In genomic region chr5:55521903-55522302, GRCh38 we compare ENCODE assay signal across 27 cellular contexts. TPM values are rescaled to one million over a fixed set of nuclear protein-coding genes. Genes with fewer than 3 reads are reported as not detected.
DNase-seq lines count a peak whose midpoint lies in the region; ATAC-seq, FAIRE-seq and TF ChIP-seq lines count a peak whose summit lies in the region.
"Had no signal": no experiment of that assay in that cellular context is flagged by ENCODE, and none has a peak within 500 bp of the region (broad histone marks: within the 10 kb centered on the region; RNA-seq: fewer than 3 reads in every experiment).

No MANE protein-coding gene starts in this region.

- H3K4me2 ChIP-seq in K562 (ENCODE audit: insufficient read depth, low read length), result no peak overlapping the region
- H3K4me2 ChIP-seq: SK-N-SH had no signal

- BruUV-seq in K562 (replicated peaks; lab: Mats Ljungman, UMichigan), result no TSS peak

- no peaks in the 10 kb centered on the region for H4K20me1 ChIP-seq in K562 (replicated peaks; ENCODE audit: control insufficient read depth, insufficient read depth, low read length)

- H3K9me1 ChIP-seq in K562 (ENCODE audit: control insufficient read depth, insufficient read depth, low read length), result no peaks in the 10 kb centered on the region

- H2AFZ ChIP-seq in K562 (ENCODE audit: low read depth, low read length), result no peak overlapping the region

- intact Hi-C loops in Right ventricle myocardium superior (cut with DNase I), result no loop called here
- intact Hi-C loops in cardiac septum (cut with DNase I), result no loop called here
- intact Hi-C loops in K562 (cut with micrococcal nuclease), result no loop called here
- intact Hi-C loops in right lobe of liver (cut with DNase I), result no loop called here
- intact Hi-C loops in transverse colon (cut with DNase I; ENCODE audit: low total_unique reads), result no loop called here

- H3K9me3 ChIP-seq in K562 (replicated peaks; ENCODE audit: control insufficient read depth, insufficient read depth, low read depth, low read length) (no peaks in the 10 kb centered on the region), right lobe of liver (no peaks in the 10 kb centered on the region), transverse colon (no peaks in the 10 kb centered on the region)
- H3K9me3 ChIP-seq: adrenal gland, body of pancreas, psoas muscle, SK-N-SH, tibial artery had no signal

- 0% methylated on average over 5 of the region's 5 CpGs for WGBS in K562 (ENCODE audit: insufficient coverage, low coverage, missing lambda C conversion rate)
- 30% methylated on average over 4 of the region's 5 CpGs for WGBS in right lobe of liver (ENCODE audit: insufficient coverage, low coverage, low lambda C conversion rate, missing lambda C conversion rate)
- 12 to 37% methylated on average over 5 of the region's 5 CpGs for WGBS in transverse colon (ENCODE audit: low coverage in 1 of 2), 2 donors

- TF ChIP-seq POLR2A in K562 (conservative IDR thresholded peaks at IDR 0.05) (no peak), right lobe of liver (IDR thresholded peaks at IDR 0.05) (no peak), transverse colon (IDR thresholded peaks at IDR 0.05) (peak; percentile 26)

- POLR2A ChIA-PET in K562 (lab: Yijun Ruan, JAX), result interaction anchor here (0.7 to 1.2 kb wide), 2 partner anchors 13 to 684 kb away, joined by 3 to 4 read pairs; partner anchors contain the start of gene PLPP1

- in situ Hi-C loops in K562 (cut with MboI), result no loop called here
- in situ Hi-C loops in transverse colon (cut with MboI; ENCODE audit: low pct_ligation_motif_present in 1 of 4, low pct_unique_long_range_greater_than_20kb in 1 of 4, low sequenced_read_pairs in 3 of 4), result no loop called here

- H3K27ac ChIP-seq in K562 (ENCODE audit: extremely low read depth, low read depth, low read length), result no peak overlapping the region
- H3K27ac ChIP-seq in right lobe of liver, result peak overlapping the region in 1 of 3 donors; percentile 10
- H3K27ac ChIP-seq in transverse colon, result peak overlapping the region; percentile 65 to 84 (median 81)
- H3K27ac ChIP-seq: 22Rv1, adrenal gland, psoas muscle, tibial artery had no signal

- H3K9ac ChIP-seq in K562 (ENCODE audit: insufficient read depth in 1 of 2, low read depth in 2 of 2, low read length in 2 of 2), result no peak overlapping the region
- H3K9ac ChIP-seq: SK-N-SH had no signal

- no peaks in the 10 kb centered on the region for H3K36me3 ChIP-seq in K562 (ENCODE audit: control insufficient read depth, insufficient read depth, low read length)
- no peaks in the 10 kb centered on the region for H3K36me3 ChIP-seq in right lobe of liver
- H3K36me3 ChIP-seq in transverse colon, result no peaks in the 10 kb centered on the region
- H3K36me3 ChIP-seq: adrenal gland, tibial artery had no signal

- no peaks in the 10 kb centered on the region for H3K79me2 ChIP-seq in K562 (ENCODE audit: control insufficient read depth, insufficient read depth, low read length)

- TF ChIP-seq CTCF in K562 (IDR thresholded peaks at IDR 0.05 in 2 of 3, conservative IDR thresholded peaks at IDR 0.05 in 1 of 3; ENCODE audit: insufficient read depth in 2 of 3, low read depth in 1 of 3, low read length in 3 of 3), result no peak
- no peak for TF ChIP-seq CTCF in right lobe of liver (IDR thresholded peaks at IDR 0.05)
- no peak for TF ChIP-seq CTCF in transverse colon (IDR thresholded peaks at IDR 0.05)

- CTCF ChIA-PET in K562 (lab: Yijun Ruan, JAX; ENCODE audit: low intra/inter-chr PET ratio), result no interaction called here

- ATAC-seq in Right ventricle myocardium superior (ENCODE audit: poor library complexity) (peak; percentile 40), K562 (no peak), right lobe of liver (peak; percentile 17 to 31 (median 22))
- ATAC-seq: body of pancreas, left lobe of liver had no signal

- FAIRE-seq in K562 (lab: Jason Lieb, UNC), result no peak
- FAIRE-seq: TTC549 had no signal

- no peak for TF ChIP-seq RAD21 in K562 (CRISPR knock-in tag; conservative IDR thresholded peaks at IDR 0.05 in 1 of 2, IDR thresholded peaks at IDR 0.05 in 1 of 2)

- no peaks in the 10 kb centered on the region for H3K4me1 ChIP-seq in K562 (replicated peaks in 1 of 2; ENCODE audit: control insufficient read depth in 2 of 2, insufficient read depth in 2 of 2, low read length in 2 of 2)
- peaks cover 0 to 43% (median 3%) of the 10 kb centered on the region in 4 donors for H3K4me1 ChIP-seq in right lobe of liver
- peaks cover 28 to 72% (median 44%) of the 10 kb centered on the region in 4 donors for H3K4me1 ChIP-seq in transverse colon

- TF ChIP-seq EP300 in K562 (IDR thresholded peaks at IDR 0.05; ENCODE audit: low read length), result no peak
- no peak for TF ChIP-seq EP300 in transverse colon (IDR thresholded peaks at IDR 0.05; ENCODE audit: low read depth)

- no peak for DNase-seq in Right ventricle myocardium superior
- DNase-seq in cardiac septum (ENCODE audit: low spot score), result no peak
- DNase-seq in K562 (ENCODE audit: extremely low read depth in 1 of 4, low spot score in 3 of 4), result no peak
- no peak for DNase-seq in right lobe of liver
- no peak for DNase-seq in transverse colon
- no peak for DNase-seq in NCI-H2171 (lab: John Stamatoyannopoulos, UW)
- DNase-seq in activated naive CD4-positive, alpha-beta T cell (lab: John Stamatoyannopoulos, UW), result no peak
- no peak for DNase-seq in GOT3 (lab: John Stamatoyannopoulos, UW)
- DNase-seq: activated CD4-positive, alpha-beta memory T cell treated with anti-CD3 and anti-CD28 coated beads for 36 hours; activated CD4-positive, alpha-beta T cell treated with anti-CD3 and anti-CD28 coated beads for 1 hour; activated CD8-positive, alpha-beta memory T cell treated with anti-CD3 and anti-CD28 coated beads, Interleukin-2, amount 50 U/mL, for 48 hours; activated naive CD4-positive, alpha-beta T cell treated with anti-CD3 and anti-CD28 coated beads, Interleukin-2, amount 10 ng/mL, durations not matched to agents 7 days and 5 days; adrenal gland; body of pancreas; C1 segment of cervical spinal cord; DMS79; GF-D8; naive B cell; NCI-H146; NCI-H446; psoas muscle; SK-N-SH; stimulated activated CD4-positive, alpha-beta T cell treated with anti-CD3 and anti-CD28 coated beads, Interleukin-4, amount 100 ng/mL, for 24 hours; tibial artery had no signal

- H3K27me3 ChIP-seq in K562 (ENCODE audit: control insufficient read depth in 2 of 2, insufficient read depth in 2 of 2, low read length in 2 of 2), result peaks cover 0 to 18% of the 10 kb centered on the region in 2 experiments; a peak in 3 of 5 replicates
- H3K27me3 ChIP-seq in right lobe of liver, result no peaks in the 10 kb centered on the region
- no peaks in the 10 kb centered on the region for H3K27me3 ChIP-seq in transverse colon
- H3K27me3 ChIP-seq: adrenal gland, body of pancreas, tibial artery had no signal

- H3K4me3 ChIP-seq in K562 (no peak overlapping the region), right lobe of liver (no peak overlapping the region), transverse colon (no peak overlapping the region)
- H3K4me3 ChIP-seq: adrenal gland, body of pancreas, psoas muscle, tibial artery had no signal

TF ChIP-seq in K562, 482 proteins besides CTCF, POLR2A, EP300 and RAD21:
- TF ChIP-seq CBX2 (IDR thresholded peaks at IDR 0.05; ENCODE audit: insufficient read depth, low read length, poor library complexity, severe bottlenecking) (peak; percentile 33), RAD51 (IDR thresholded peaks at IDR 0.05; ENCODE audit: borderline replicate concordance, low read depth) (no peak)

RNA-seq across cellular contexts. Expression of gene PLPP1, which starts 12.9 kb away (rescaled TPM):
- 75.9 TPM for total RNA-seq in Right ventricle myocardium superior
- total RNA-seq in cardiac septum, result 102 TPM
- not detected in 2 replicates for total RNA-seq in K562 (2011; cell fraction: chromatin; rRNA removed; ENCODE audit: low replicate concordance)
- total RNA-seq in K562 (2011; cell fraction: nucleolus; rRNA removed), result not detected in 2 replicates
- not detected in 2 replicates for total RNA-seq in K562 (2011; cell fraction: nucleoplasm; rRNA removed)
- not detected in 2 replicates for total RNA-seq in K562 (2014; rRNA removed)
- not detected in 2 replicates for total RNA-seq in K562 (2014; rRNA removed; fragmentation: Illumina TruSeq; extraction: Trizol)
- not detected in 2 replicates for total RNA-seq in K562 (2015; rRNA removed; fragmentation: Illumina TruSeq; extraction: Trizol)
- total RNA-seq in K562 (2021), result 0.18 and 0.24 TPM in 2 replicates
- not detected in 2 replicates for polyA plus RNA-seq in K562 (2011; rRNA removed)
- polyA plus RNA-seq in K562 (2011; cell fraction: cytosol; rRNA removed), result not detected in 2 replicates
- not detected in 2 replicates for polyA plus RNA-seq in K562 (2011; cell fraction: nucleus; rRNA removed)
- 0.12 TPM in 1 of 2 replicates, not detected in the other for polyA plus RNA-seq in K562 (2012)
- not detected in 2 replicates for polyA plus RNA-seq in K562 (2014; fragmentation: Illumina TruSeq; extraction: Trizol)
- under 1 TPM; 0.04 TPM for polyA plus RNA-seq in K562 (2014; fragmentation: Nextera tagmentation; extraction: Ambion mirVana)
- not detected in 2 replicates for polyA plus RNA-seq in K562 (2014; rRNA removed)
- polyA minus RNA-seq in K562 (2011; rRNA and poly(A)+ RNA removed), result not detected in 2 replicates
- polyA minus RNA-seq in K562 (2011; cell fraction: cytosol; rRNA and poly(A)+ RNA removed), result not detected in 2 replicates
- not detected in 2 replicates for polyA minus RNA-seq in K562 (2011; cell fraction: nucleus; rRNA and poly(A)+ RNA removed)
- total RNA-seq in right lobe of liver, result 100 to 1,000 TPM in 2 of 6 experiments, 10 to 100 TPM in 4; 23.3 to 145 (median 36.0) TPM
- total RNA-seq in transverse colon, result 100 to 1,000 TPM; 222 to 335 (median 288) TPM

Comparison
In these comparisons a context has a peak if more than half of its experiments do, and no peak if none do; other contexts are left out.
1. RNA of gene PLPP1, which starts 12.9 kb away (total RNA-seq): 222 to 335 TPM in transverse colon, 102 TPM in cardiac septum (single experiment), 75.9 TPM in Right ventricle myocardium superior (single experiment) and 23.3 to 145 TPM in right lobe of liver; 0.18 to 0.24 TPM in K562; every median in the first group is over 10 times any median in the second.